21 cellular contexts compared by ENCODE assay signal in genomic region chr17:33980193-33980592, GRCh38.
DNase-seq lines count a peak whose midpoint lies in the region; ATAC-seq, FAIRE-seq and TF ChIP-seq lines count a peak whose summit lies in the region.
"Had no signal": no experiment of that assay in that cellular context is flagged by ENCODE, and none has a peak within 500 bp of the region (broad histone marks: within the 10 kb centered on the region; RNA-seq: fewer than 3 reads in every experiment).

No MANE protein-coding gene starts in this region.

- no peak overlapping the region for H3K4me3 Mint-ChIP-seq in activated CD8-positive, alpha-beta memory T cell treated with anti-CD3 and anti-CD28 coated beads, Interleukin-2, amount 10 ng/mL, durations not matched to agents 7 days and 5 days
- H3K4me3 Mint-ChIP-seq in astrocyte (ENCODE audit: unreplicated experiment) = no peak overlapping the region
- H3K4me3 Mint-ChIP-seq in endodermal cell = no peak overlapping the region
- H3K4me3 Mint-ChIP-seq: H9 had no signal

- H3K9me3 ChIP-seq in HEK293 (ENCODE audit: control insufficient read depth, insufficient read depth, low read depth, low read length) (no peaks in the 10 kb centered on the region), astrocyte (ENCODE audit: insufficient read depth, low read depth, low read length) (no peaks in the 10 kb centered on the region), endodermal cell (ENCODE audit: control insufficient read depth, low read length) (no peaks in the 10 kb centered on the region)

- H3K27ac ChIP-seq in HEK293 (ENCODE audit: extremely low read depth, low read depth, low read length) (no peak overlapping the region), astrocyte (ENCODE audit: low read depth, low read length) (no peak overlapping the region), endodermal cell (ENCODE audit: low read depth, low read length) (no peak overlapping the region)
- H3K27ac ChIP-seq: BLaER1, SK-N-MC had no signal

- no peak for FAIRE-seq in astrocyte (lab: Jason Lieb, UNC)
- FAIRE-seq: A204.1, G401.6, RCC 7860 had no signal

- CTCF ChIA-PET in activated CD8-positive, alpha-beta memory T cell treated with anti-CD3 and anti-CD28 coated beads, Interleukin-2, amount 10 ng/mL, durations not matched to agents 7 days and 5 days (lab: Charles Lee) = no interaction called here
- CTCF ChIA-PET in HEK293 (lab: Yijun Ruan, JAX) = no interaction called here

- no peaks in the 10 kb centered on the region for H3K79me2 ChIP-seq in astrocyte (ENCODE audit: insufficient read depth, low read length)

- H3K4me1 ChIP-seq in HEK293 (ENCODE audit: control insufficient read depth, insufficient read depth, low read length) (peaks cover 21% of the 10 kb centered on the region), astrocyte (ENCODE audit: insufficient read depth, low read length) (no peaks in the 10 kb centered on the region), endodermal cell (ENCODE audit: control insufficient read depth, insufficient read depth, low read length) (peaks cover 7% of the 10 kb centered on the region)
- H3K4me1 ChIP-seq: BLaER1 had no signal

- DNase-seq in activated CD8-positive, alpha-beta memory T cell treated with anti-CD3 and anti-CD28 coated beads, Interleukin-2, amount 10 ng/mL, durations not matched to agents 7 days and 5 days = peak; percentile 3
- no peak for DNase-seq in activated CD8-positive, alpha-beta memory T cell treated with anti-CD3 and anti-CD28 coated beads, Interleukin-2, amount 50 U/mL, for 48 hours
- DNase-seq in astrocyte (ENCODE audit: low read depth) = no peak
- no peak for DNase-seq in UCSD-AML1 (lab: John Stamatoyannopoulos, UW; ENCODE audit: unreplicated experiment)
- DNase-seq in dedifferentiated amniotic fluid mesenchymal stem cell (ENCODE audit: extremely low spot score) = no peak
- no peak for DNase-seq in endodermal cell
- DNase-seq: DND-41, H9, NCI-H1048, NCI-H146, NCI-H2081, NCI-H510A, NCI-H774, Right ventricle myocardium superior had no signal

- no peak overlapping the region for H3K4me3 ChIP-seq in HEK293 (ENCODE audit: low read depth, low read length)
- no peak overlapping the region for H3K4me3 ChIP-seq in astrocyte (ENCODE audit: insufficient read depth, low read depth, low read length)
- no peak overlapping the region for H3K4me3 ChIP-seq in endodermal cell (ENCODE audit: low read length)
- H3K4me3 ChIP-seq: BLaER1, SK-N-MC had no signal

- H3K27me3 ChIP-seq in astrocyte (ENCODE audit: insufficient read depth, low read length) (no peaks in the 10 kb centered on the region), endodermal cell (ENCODE audit: control insufficient read depth, insufficient read depth, low read length, poor library complexity, severe bottlenecking) (no peaks in the 10 kb centered on the region)
- H3K27me3 ChIP-seq: BLaER1 had no signal

- TF ChIP-seq CTCF in HEK293 (tag by site-specific recombination; IDR thresholded peaks at IDR 0.05) (no peak), astrocyte (IDR thresholded peaks at IDR 0.05; ENCODE audit: insufficient read depth, low read depth, low read length) (no peak), endodermal cell (conservative IDR thresholded peaks at IDR 0.05) (no peak)

- H3K9ac ChIP-seq in astrocyte (ENCODE audit: low read length) (no peak overlapping the region), endodermal cell (ENCODE audit: extremely low read depth, low read length, poor library complexity, severe bottlenecking) (no peak overlapping the region)
- H3K9ac ChIP-seq: BLaER1 had no signal

- H3K4me1 Mint-ChIP-seq in activated CD8-positive, alpha-beta memory T cell treated with anti-CD3 and anti-CD28 coated beads, Interleukin-2, amount 10 ng/mL, durations not matched to agents 7 days and 5 days = no peaks in the 10 kb centered on the region
- H3K4me1 Mint-ChIP-seq in astrocyte (ENCODE audit: low read depth, unreplicated experiment) = peaks cover 31% of the 10 kb centered on the region
- peaks cover 13% of the 10 kb centered on the region for H3K4me1 Mint-ChIP-seq in endodermal cell

- no peaks in the 10 kb centered on the region for H3K36me3 ChIP-seq in HEK293 (ENCODE audit: control insufficient read depth in 2 of 2, insufficient read depth in 1 of 2, low read length in 2 of 2)
- no peaks in the 10 kb centered on the region for H3K36me3 ChIP-seq in astrocyte (ENCODE audit: insufficient read depth, low read length)
- H3K36me3 ChIP-seq in endodermal cell (ENCODE audit: control insufficient read depth, insufficient read depth, low read length) = no peaks in the 10 kb centered on the region
- H3K36me3 ChIP-seq: BLaER1 had no signal

- H2AFZ ChIP-seq in astrocyte (ENCODE audit: low read depth, low read length) = no peak overlapping the region

- no peaks in the 10 kb centered on the region for H4K20me1 ChIP-seq in astrocyte (ENCODE audit: insufficient read depth, low read length)
- H4K20me1 ChIP-seq: BLaER1 had no signal

- WGBS in endodermal cell (ENCODE audit: insufficient coverage in 1 of 2, insufficient read length in 1 of 2), 2 experiments = 66 to 93% methylated on average over 2 of the region's 2 CpGs

- H3K36me3 Mint-ChIP-seq in activated CD8-positive, alpha-beta memory T cell treated with anti-CD3 and anti-CD28 coated beads, Interleukin-2, amount 10 ng/mL, durations not matched to agents 7 days and 5 days = no peaks in the 10 kb centered on the region
- H3K36me3 Mint-ChIP-seq in astrocyte (ENCODE audit: low read depth, unreplicated experiment) (peaks cover 3% of the 10 kb centered on the region), endodermal cell (ENCODE audit: low read depth) (no peaks in the 10 kb centered on the region)

- H3K27me3 Mint-ChIP-seq in activated CD8-positive, alpha-beta memory T cell treated with anti-CD3 and anti-CD28 coated beads, Interleukin-2, amount 10 ng/mL, durations not matched to agents 7 days and 5 days = peaks cover 9% of the 10 kb centered on the region
- H3K27me3 Mint-ChIP-seq in astrocyte (ENCODE audit: low read depth, unreplicated experiment) (peaks cover 7% of the 10 kb centered on the region), endodermal cell (ENCODE audit: insufficient read depth) (peaks cover 49% of the 10 kb centered on the region)

- no peak for ATAC-seq in activated CD8-positive, alpha-beta memory T cell treated with anti-CD3 and anti-CD28 coated beads, Interleukin-2, amount 10 ng/mL, durations not matched to agents 7 days and 5 days
- ATAC-seq in GM21515 (IDR thresholded peaks at IDR 0.05; ENCODE audit: unreplicated experiment) = no peak

- no peak overlapping the region for H3K4me2 ChIP-seq in astrocyte (ENCODE audit: low read length)
- H3K4me2 ChIP-seq: BLaER1 had no signal

- POLR2A ChIA-PET in HEK293 (lab: Yijun Ruan, JAX) = no interaction called here

- no peaks in the 10 kb centered on the region for H3K9me3 Mint-ChIP-seq in activated CD8-positive, alpha-beta memory T cell treated with anti-CD3 and anti-CD28 coated beads, Interleukin-2, amount 10 ng/mL, durations not matched to agents 7 days and 5 days (ENCODE audit: low read depth)
- peaks cover 2% of the 10 kb centered on the region for H3K9me3 Mint-ChIP-seq in astrocyte (ENCODE audit: unreplicated experiment)
- no peaks in the 10 kb centered on the region for H3K9me3 Mint-ChIP-seq in endodermal cell
- H3K9me3 Mint-ChIP-seq: H9 had no signal

- no peak overlapping the region for H3K27ac Mint-ChIP-seq in activated CD8-positive, alpha-beta memory T cell treated with anti-CD3 and anti-CD28 coated beads, Interleukin-2, amount 10 ng/mL, durations not matched to agents 7 days and 5 days
- H3K27ac Mint-ChIP-seq in astrocyte (ENCODE audit: unreplicated experiment) (peak overlapping the region; percentile 82), endodermal cell (no peak overlapping the region)
- H3K27ac Mint-ChIP-seq: H9 had no signal

TF ChIP-seq in HEK293, 187 proteins besides CTCF, POLR2A, EP300 and RAD21:
- peak; percentile 41; the same call in 1 of the 2 replicates for TF ChIP-seq SCRT1 (tag by site-specific recombination; IDR thresholded peaks at IDR 0.05; ENCODE audit: borderline replicate concordance)
- TF ChIP-seq, protein P1, sequence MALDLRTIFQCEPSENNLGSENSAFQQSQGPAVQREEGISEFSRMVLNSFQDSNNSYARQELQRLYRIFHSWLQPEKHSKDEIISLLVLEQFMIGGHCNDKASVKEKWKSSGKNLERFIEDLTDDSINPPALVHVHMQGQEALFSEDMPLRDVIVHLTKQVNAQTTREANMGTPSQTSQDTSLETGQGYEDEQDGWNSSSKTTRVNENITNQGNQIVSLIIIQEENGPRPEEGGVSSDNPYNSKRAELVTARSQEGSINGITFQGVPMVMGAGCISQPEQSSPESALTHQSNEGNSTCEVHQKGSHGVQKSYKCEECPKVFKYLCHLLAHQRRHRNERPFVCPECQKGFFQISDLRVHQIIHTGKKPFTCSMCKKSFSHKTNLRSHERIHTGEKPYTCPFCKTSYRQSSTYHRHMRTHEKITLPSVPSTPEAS (tag by site-specific recombination; IDR thresholded peaks at IDR 0.05) = no peak
- no peak for TF ChIP-seq KLF8 (tag by site-specific recombination; IDR thresholded peaks at IDR 0.05)
- no peak for TF ChIP-seq ZNF843 (tag by site-specific recombination; IDR thresholded peaks at IDR 0.05)
- TF ChIP-seq KLF10 (tag by site-specific recombination; IDR thresholded peaks at IDR 0.05) = no peak
- TF ChIP-seq ZNF768 (tag by site-specific recombination; IDR thresholded peaks at IDR 0.05) = no peak
- TF ChIP-seq SCRT2 (tag by site-specific recombination; IDR thresholded peaks at IDR 0.05) = peak; percentile 80
